ENCODE assay signal across 27 cellular contexts in genomic region chr14:76195003-76195402, GRCh38.
"Had no signal": no experiment of that assay in that cellular context is flagged by ENCODE, and none has a peak within 500 bp of the region (broad histone marks: within the 10 kb centered on the region; RNA-seq: fewer than 3 reads in every experiment).

No MANE protein-coding gene starts in this region.

- H3K27ac ChIP-seq: epithelial cell of prostate, gastroesophageal sphincter, heart left ventricle, hepatocyte, ovary, suprapubic skin, transverse colon, upper lobe of right lung, vagina had no signal

- DNase-seq: effector CD8-positive, alpha-beta T cell; endodermal cell; foreskin fibroblast; heart left ventricle; kidney; natural killer cell; occipital lobe; ovary; posterior cingulate gyrus; stimulated activated CD4-positive, alpha-beta T cell treated with anti-CD3 and anti-CD28 coated beads, Interleukin-12 subunit alpha, Interleukin-12 subunit beta, amount 100 ng/mL, for 4 hours; stimulated activated CD4-positive, alpha-beta T cell treated with anti-CD3 and anti-CD28 coated beads, Interleukin-1b, Interleukin-23, amount 100 ng/mL, for 48 hours; stimulated activated CD4-positive, alpha-beta T cell treated with anti-CD3 and anti-CD28 coated beads, Interleukin-4, amount 100 ng/mL, for 1 hour; stimulated activated CD8-positive, alpha-beta memory T cell treated with anti-CD3 and anti-CD28 coated beads, Interleukin-4, amount 100 ng/mL, for 48 hours; stimulated activated naive CD4-positive, alpha-beta T cell; stimulated activated naive CD8-positive, alpha-beta T cell treated with anti-CD3 and anti-CD28 coated beads, Interleukin-15, amount 100 ng/mL, for 72 hours; transverse colon; upper lobe of right lung had no signal

- H3K4me2 ChIP-seq: hepatocyte, smooth muscle cell had no signal

- H2AFZ ChIP-seq: hepatocyte had no signal

- H3K79me2 ChIP-seq: hepatocyte had no signal

- ATAC-seq: esophagus mucosa; gastroesophageal sphincter; heart left ventricle; left lobe of liver; natural killer cell; sciatic nerve; stimulated activated naive CD8-positive, alpha-beta T cell treated with anti-CD3 and anti-CD28 coated beads, Interleukin-15, amount 100 ng/mL, for 72 hours; upper lobe of right lung had no signal

- H3K4me3 ChIP-seq: gastroesophageal sphincter, heart left ventricle, hepatocyte, lung, ovary, smooth muscle cell, suprapubic skin, transverse colon, upper lobe of right lung, vagina had no signal

- H3K4me1 ChIP-seq: transverse colon, upper lobe of right lung, vagina had no signal

- H3K9me3 ChIP-seq: gastroesophageal sphincter, heart left ventricle, ovary, suprapubic skin, transverse colon, upper lobe of right lung, vagina had no signal

- H3K36me3 ChIP-seq: ovary had no signal

- H3K27me3 ChIP-seq: gastroesophageal sphincter, heart left ventricle, hepatocyte, ovary, suprapubic skin, transverse colon, upper lobe of right lung, vagina had no signal
